1 cellular context compared by ENCODE assay signal in the genomic region with DNA sequence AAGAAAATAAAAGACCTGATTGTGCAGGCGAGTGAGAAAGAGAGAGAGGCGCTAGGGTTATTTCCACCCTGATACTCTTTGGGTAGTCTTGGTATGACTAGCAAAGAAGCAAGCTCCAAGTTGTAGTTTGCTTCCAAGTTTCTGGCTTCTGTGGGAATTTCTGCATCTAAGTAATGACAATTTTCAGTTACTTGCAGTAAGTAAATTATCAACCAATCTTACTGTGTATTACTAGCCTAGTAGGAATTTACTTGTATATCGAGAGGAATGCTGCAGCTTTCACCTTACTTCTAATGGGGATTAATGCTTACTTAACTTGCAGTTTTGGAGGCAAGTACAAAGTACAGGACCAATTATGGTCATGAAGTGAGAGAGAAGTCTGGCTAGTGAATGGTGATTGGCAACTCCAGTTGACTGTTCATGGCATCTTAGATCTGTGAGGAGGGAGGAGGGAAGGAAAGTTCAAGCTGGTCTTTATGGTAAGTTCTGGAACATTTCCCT.
TF ChIP-seq lines count a peak whose summit lies in the region.

No MANE protein-coding gene starts in this region.

TF ChIP-seq in A549, 52 proteins besides CTCF, POLR2A, EP300 and RAD21 (continued from another document):
- TF ChIP-seq, protein P1, sequence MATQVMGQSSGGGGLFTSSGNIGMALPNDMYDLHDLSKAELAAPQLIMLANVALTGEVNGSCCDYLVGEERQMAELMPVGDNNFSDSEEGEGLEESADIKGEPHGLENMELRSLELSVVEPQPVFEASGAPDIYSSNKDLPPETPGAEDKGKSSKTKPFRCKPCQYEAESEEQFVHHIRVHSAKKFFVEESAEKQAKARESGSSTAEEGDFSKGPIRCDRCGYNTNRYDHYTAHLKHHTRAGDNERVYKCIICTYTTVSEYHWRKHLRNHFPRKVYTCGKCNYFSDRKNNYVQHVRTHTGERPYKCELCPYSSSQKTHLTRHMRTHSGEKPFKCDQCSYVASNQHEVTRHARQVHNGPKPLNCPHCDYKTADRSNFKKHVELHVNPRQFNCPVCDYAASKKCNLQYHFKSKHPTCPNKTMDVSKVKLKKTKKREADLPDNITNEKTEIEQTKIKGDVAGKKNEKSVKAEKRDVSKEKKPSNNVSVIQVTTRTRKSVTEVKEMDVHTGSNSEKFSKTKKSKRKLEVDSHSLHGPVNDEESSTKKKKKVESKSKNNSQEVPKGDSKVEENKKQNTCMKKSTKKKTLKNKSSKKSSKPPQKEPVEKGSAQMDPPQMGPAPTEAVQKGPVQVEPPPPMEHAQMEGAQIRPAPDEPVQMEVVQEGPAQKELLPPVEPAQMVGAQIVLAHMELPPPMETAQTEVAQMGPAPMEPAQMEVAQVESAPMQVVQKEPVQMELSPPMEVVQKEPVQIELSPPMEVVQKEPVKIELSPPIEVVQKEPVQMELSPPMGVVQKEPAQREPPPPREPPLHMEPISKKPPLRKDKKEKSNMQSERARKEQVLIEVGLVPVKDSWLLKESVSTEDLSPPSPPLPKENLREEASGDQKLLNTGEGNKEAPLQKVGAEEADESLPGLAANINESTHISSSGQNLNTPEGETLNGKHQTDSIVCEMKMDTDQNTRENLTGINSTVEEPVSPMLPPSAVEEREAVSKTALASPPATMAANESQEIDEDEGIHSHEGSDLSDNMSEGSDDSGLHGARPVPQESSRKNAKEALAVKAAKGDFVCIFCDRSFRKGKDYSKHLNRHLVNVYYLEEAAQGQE (IDR thresholded peaks at IDR 0.05) = no peak
